8 cellular contexts compared by ENCODE assay signal in genomic region chr17:75238684-75239191, GRCh38. TPM values are rescaled to one million over a fixed set of nuclear protein-coding genes. Genes with fewer than 3 reads are reported as not detected.
A peak's percentile ranks its signal among the peaks of the same experiment; 100 is the strongest.
DNase-seq lines count a peak whose midpoint lies in the region; ATAC-seq and TF ChIP-seq lines count a peak whose summit lies in the region.

No MANE protein-coding gene starts in this region.

- H3K27ac ChIP-seq in colonic mucosa (no peak overlapping the region), lower lobe of right lung (peak overlapping the region; percentile 4)

- ATAC-seq in lower lobe of right lung, result peak; percentile 70 to 71
- no peak for ATAC-seq in HG03571 (IDR thresholded peaks at IDR 0.05; ENCODE audit: unreplicated experiment)

- H3K9me3 ChIP-seq in colonic mucosa, result no peaks in the 10 kb centered on the region
- no peaks in the 10 kb centered on the region for H3K9me3 ChIP-seq in lower lobe of right lung

- peaks cover 14% of the 10 kb centered on the region for H3K36me3 ChIP-seq in colonic mucosa
- H3K36me3 ChIP-seq in lower lobe of right lung, result peaks cover 100% of the 10 kb centered on the region

- H3K4me3 ChIP-seq in colonic mucosa, result no peak overlapping the region
- no peak overlapping the region for H3K4me3 ChIP-seq in lower lobe of right lung

- DNase-seq in AML-193 (lab: John Stamatoyannopoulos, UW), result peak; percentile 82 to 83
- peak; percentile 80 for DNase-seq in H4 (ENCODE audit: low spot score)
- DNase-seq in NCI-H510A (lab: John Stamatoyannopoulos, UW), result peak; percentile 14
- DNase-seq in activated CD4-positive, alpha-beta T cell treated with anti-CD3 and anti-CD28 coated beads for 4 hours, result peak; percentile 62 to 66
- DNase-seq in colonic mucosa, result peak; percentile 44
- no peak for DNase-seq in lower lobe of right lung
- DNase-seq in stimulated activated CD8-positive, alpha-beta memory T cell treated with anti-CD3 and anti-CD28 coated beads, Interleukin-7, amount 100 ng/mL, for 4 hours (ENCODE audit: low read depth in 2 of 2), result peak; percentile 38 to 48

- H3K4me1 ChIP-seq in colonic mucosa (no peaks in the 10 kb centered on the region), lower lobe of right lung (no peaks in the 10 kb centered on the region)

- TF ChIP-seq CTCF in colonic mucosa (IDR thresholded peaks at IDR 0.05) (peak; percentile 73), lower lobe of right lung (IDR thresholded peaks at IDR 0.05) (peak; percentile 80)

- H3K9ac ChIP-seq in colonic mucosa (ENCODE audit: low read depth in 2 of 2, low read length in 2 of 2), result peak overlapping the region; percentile 4 to 37

- intact Hi-C loops in colonic mucosa (cut with DNase I), result no loop called here
- intact Hi-C loops in lower lobe of right lung (cut with DNase I), result no loop called here

- no peaks in the 10 kb centered on the region for H3K27me3 ChIP-seq in colonic mucosa
- no peaks in the 10 kb centered on the region for H3K27me3 ChIP-seq in lower lobe of right lung (ENCODE audit: low read depth)

RNA-seq across cellular contexts. Expression of gene GGA3, which starts 22.7 kb away (rescaled TPM):
- total RNA-seq in H4 (2014; rRNA removed; shearing (Covaris generic)), result 12.7 and 22.2 TPM in 2 replicates
- total RNA-seq in colonic mucosa (10 to 100 TPM; 32.5 to 48.4 TPM), lower lobe of right lung (68.6 TPM)

RNA-seq across cellular contexts. Expression of gene MRPS7, which starts 22.9 kb away (rescaled TPM):
- 112 and 116 TPM in 2 replicates for total RNA-seq in H4 (2014; rRNA removed; shearing (Covaris generic))
- 100 to 1,000 TPM in 1 of 2 donors, 10 to 100 TPM in 1; 62.9 to 118 TPM for total RNA-seq in colonic mucosa
- 38.3 TPM for total RNA-seq in lower lobe of right lung

RNA-seq across cellular contexts. Expression of gene MIF4GD, which starts 32.3 kb away (rescaled TPM):
- total RNA-seq in H4 (2014; rRNA removed; shearing (Covaris generic)), result 36.0 and 41.6 TPM in 2 replicates
- total RNA-seq in colonic mucosa (10 to 100 TPM; 18.5 to 19.2 TPM), lower lobe of right lung (32.1 TPM)

RNA-seq across cellular contexts. Expression of gene NUP85, which starts 33.3 kb away (rescaled TPM):
- 59.3 and 71.5 TPM in 2 replicates for total RNA-seq in H4 (2014; rRNA removed; shearing (Covaris generic))
- total RNA-seq in colonic mucosa, result 10 to 100 TPM; 42.2 to 86.8 TPM
- 66.8 TPM for total RNA-seq in lower lobe of right lung

RNA-seq across cellular contexts. Expression of gene SLC25A19, which starts 50.5 kb away (rescaled TPM):
- total RNA-seq in H4 (2014; rRNA removed; shearing (Covaris generic)), result 6.8 and 13.1 TPM in 2 replicates
- total RNA-seq in colonic mucosa, result 10 to 100 TPM in 1 of 2 donors, 1 to 10 TPM in 1; 9.8 to 24.8 TPM
- total RNA-seq in lower lobe of right lung, result 41.5 TPM
